In genomic region chr6:21593412-21593926, GRCh38 we compare ENCODE assay signal across 8 cellular contexts. TPM values are rescaled to one million over a fixed set of nuclear protein-coding genes. Genes with fewer than 3 reads are reported as not detected.
A peak's percentile ranks its signal among the peaks of the same experiment; 100 is the strongest.
DNase-seq lines count a peak whose midpoint lies in the region; ATAC-seq and TF ChIP-seq lines count a peak whose summit lies in the region.

SOX4 (plus strand) TSS chr6:21593751; CDS start chr6:21594535, 784 bp downstream.

- intact Hi-C loops in upper lobe of right lung (cut with DNase I): no loop called here

- no peaks in the 10 kb centered on the region for H3K27me3 ChIP-seq in upper lobe of right lung

- peaks cover 31% of the 10 kb centered on the region for H3K4me1 Mint-ChIP-seq in neural crest cell

- peaks cover 3% of the 10 kb centered on the region for H3K27me3 Mint-ChIP-seq in neural crest cell (ENCODE audit: low read depth)

- H3K4me1 ChIP-seq in HEK293 (ENCODE audit: control insufficient read depth, insufficient read depth, low read length) (peaks cover 12% of the 10 kb centered on the region), upper lobe of right lung (peaks cover 2% of the 10 kb centered on the region)

- peak within 1 kb of the TSS in 1 of 2 donors; percentile 55 for H3K27ac Mint-ChIP-seq in activated naive CD4-positive, alpha-beta T cell treated with anti-CD3 and anti-CD28 coated beads, Interleukin-2, amount 50 U/mL, for 72 hours
- peak within 1 kb of the TSS; percentile 98 for H3K27ac Mint-ChIP-seq in neural crest cell (ENCODE audit: unreplicated experiment)

- POLR2A ChIA-PET in HEK293 (lab: Yijun Ruan, JAX) (interaction anchor here (0.6 to 8.8 kb wide), 151 partner anchors 8 to 1388 kb away, joined by 3 to 141 read pairs (median 4); partner anchors contain the start of genes CDKAL1 and E2F3), RWPE1 (lab: Yijun Ruan, JAX; ENCODE audit: low non-redundant PET) (interaction anchor here (0.7 kb wide), 1 partner anchor 674 kb away, joined by 3 read pairs; no protein-coding TSS in a partner anchor)

- H3K27ac ChIP-seq in HEK293 (ENCODE audit: extremely low read depth, low read depth, low read length) (peak within 1 kb of the TSS; percentile 99), RWPE1 (peak within 1 kb of the TSS; percentile 96), upper lobe of right lung (peak within 1 kb of the TSS; percentile 87)

- peak; percentile 56 to 73 for ATAC-seq in activated naive CD4-positive, alpha-beta T cell treated with anti-CD3 and anti-CD28 coated beads, Interleukin-2, amount 50 U/mL, for 72 hours
- ATAC-seq in upper lobe of right lung: peak; percentile 82

- CTCF ChIA-PET in HEK293 (lab: Yijun Ruan, JAX): interaction anchor here (0.5 to 1.3 kb wide), 15 partner anchors 11 to 1142 kb away, joined by 3 to 7 read pairs (median 3); no protein-coding TSS in a partner anchor
- CTCF ChIA-PET in RWPE1 (lab: Yijun Ruan, JAX): interaction anchor here (0.6 kb wide), 1 partner anchor 73 kb away, joined by 3 read pairs; no protein-coding TSS in a partner anchor

- H3K9me3 ChIP-seq in HEK293 (ENCODE audit: control insufficient read depth, insufficient read depth, low read depth, low read length) (no peaks in the 10 kb centered on the region), upper lobe of right lung (no peaks in the 10 kb centered on the region)

- DNase-seq in GM10266 (ENCODE audit: extremely low spot score) (peak; percentile 89), M059J (ENCODE audit: low read depth) (peak; percentile 99), RWPE1 (ENCODE audit: low spot score) (peak; percentile 92), germinal center (ENCODE audit: low spot score) (peak; percentile 92), neural crest cell (ENCODE audit: low read depth, low spot score) (peak; percentile 90), upper lobe of right lung (peak; percentile 92)
- DNase-seq in activated naive CD4-positive, alpha-beta T cell treated with anti-CD3 and anti-CD28 coated beads, Interleukin-2, amount 50 U/mL, for 72 hours (ENCODE audit: low spot score in 2 of 2): peak in 1 of 2 donors; percentile 61

- H3K4me3 ChIP-seq in HEK293 (ENCODE audit: low read depth, low read length) (peak within 1 kb of the TSS; percentile 55), upper lobe of right lung (peak within 1 kb of the TSS; percentile 75)

- TF ChIP-seq CTCF in GM10266 (IDR thresholded peaks at IDR 0.05; ENCODE audit: control insufficient read depth, insufficient read depth, low read depth, missing control alignments): no peak
- TF ChIP-seq CTCF in HEK293 (tag by site-specific recombination; IDR thresholded peaks at IDR 0.05): no peak
- no peak for TF ChIP-seq CTCF in RWPE1 (conservative IDR thresholded peaks at IDR 0.05; ENCODE audit: low read depth)
- TF ChIP-seq CTCF in neural crest cell (conservative IDR thresholded peaks at IDR 0.05): no peak
- no peak for TF ChIP-seq CTCF in upper lobe of right lung (IDR thresholded peaks at IDR 0.05)

- peaks cover 16 to 26% of the 10 kb centered on the region in 2 experiments for H3K36me3 ChIP-seq in HEK293 (ENCODE audit: control insufficient read depth in 2 of 2, insufficient read depth in 1 of 2, low read length in 2 of 2)
- no peaks in the 10 kb centered on the region for H3K36me3 ChIP-seq in upper lobe of right lung

- H3K9me3 Mint-ChIP-seq in activated naive CD4-positive, alpha-beta T cell treated with anti-CD3 and anti-CD28 coated beads, Interleukin-2, amount 50 U/mL, for 72 hours: no peaks in the 10 kb centered on the region
- H3K9me3 Mint-ChIP-seq in neural crest cell: no peaks in the 10 kb centered on the region

- peaks cover 0 to 8% of the 10 kb centered on the region in 2 donors for H3K36me3 Mint-ChIP-seq in activated naive CD4-positive, alpha-beta T cell treated with anti-CD3 and anti-CD28 coated beads, Interleukin-2, amount 50 U/mL, for 72 hours
- H3K36me3 Mint-ChIP-seq in neural crest cell (ENCODE audit: low read depth): peaks cover 18% of the 10 kb centered on the region

- H3K4me3 Mint-ChIP-seq in neural crest cell: peak within 1 kb of the TSS; percentile 95

TF ChIP-seq in HEK293, 187 proteins besides CTCF, POLR2A, EP300 and RAD21 (continues in another document):
- TF ChIP-seq ZNF624 (tag by site-specific recombination; IDR thresholded peaks at IDR 0.05) (no peak), SALL2 (tag by site-specific recombination; IDR thresholded peaks at IDR 0.05; ENCODE audit: borderline replicate concordance) (no peak), ZNF211 (tag by site-specific recombination; IDR thresholded peaks at IDR 0.05; ENCODE audit: low read depth) (no peak), ZFP69B (tag by site-specific recombination; IDR thresholded peaks at IDR 0.05) (peak; percentile 96), ZNF521 (tag by site-specific recombination; IDR thresholded peaks at IDR 0.05) (no peak), ZNF302 (tag by site-specific recombination; IDR thresholded peaks at IDR 0.05; ENCODE audit: low read depth) (no peak), ZBTB8A (tag by site-specific recombination; IDR thresholded peaks at IDR 0.05) (peak; percentile 53; the same call in 1 of the 2 replicates), ZNF785 (tag by site-specific recombination; IDR thresholded peaks at IDR 0.05) (no peak), ZNF555 (tag by site-specific recombination; conservative IDR thresholded peaks at IDR 0.05) (no peak), ZNF549 (tag by site-specific recombination; IDR thresholded peaks at IDR 0.05) (no peak), ZNF670 (tag by site-specific recombination; IDR thresholded peaks at IDR 0.05; ENCODE audit: low read depth) (no peak), ZNF843 (tag by site-specific recombination; IDR thresholded peaks at IDR 0.05) (peak; percentile 39; the same call in 1 of the 2 replicates), ZNF19 (tag by site-specific recombination; IDR thresholded peaks at IDR 0.05; ENCODE audit: low read depth) (no peak), ZNF354C (tag by site-specific recombination; IDR thresholded peaks at IDR 0.05; ENCODE audit: borderline replicate concordance, low read depth) (no peak), ZNF704 (tag by site-specific recombination; IDR thresholded peaks at IDR 0.05) (no peak), ZBTB20 (tag by site-specific recombination; IDR thresholded peaks at IDR 0.05) (peak; percentile 40; the same call in 1 of the 2 replicates), ZSCAN4 (tag by site-specific recombination; IDR thresholded peaks at IDR 0.05) (peak; percentile 95), SP3 (tag by site-specific recombination; IDR thresholded peaks at IDR 0.05) (peak; percentile 26; the same call in 1 of the 2 replicates), ZFP41 (tag by site-specific recombination; IDR thresholded peaks at IDR 0.05; ENCODE audit: borderline replicate concordance) (no peak), MYNN (tag by site-specific recombination; IDR thresholded peaks at IDR 0.05; ENCODE audit: borderline replicate concordance) (no peak), ZNF23 (tag by site-specific recombination; IDR thresholded peaks at IDR 0.05; ENCODE audit: borderline replicate concordance) (no peak)
- TF ChIP-seq, protein P1, sequence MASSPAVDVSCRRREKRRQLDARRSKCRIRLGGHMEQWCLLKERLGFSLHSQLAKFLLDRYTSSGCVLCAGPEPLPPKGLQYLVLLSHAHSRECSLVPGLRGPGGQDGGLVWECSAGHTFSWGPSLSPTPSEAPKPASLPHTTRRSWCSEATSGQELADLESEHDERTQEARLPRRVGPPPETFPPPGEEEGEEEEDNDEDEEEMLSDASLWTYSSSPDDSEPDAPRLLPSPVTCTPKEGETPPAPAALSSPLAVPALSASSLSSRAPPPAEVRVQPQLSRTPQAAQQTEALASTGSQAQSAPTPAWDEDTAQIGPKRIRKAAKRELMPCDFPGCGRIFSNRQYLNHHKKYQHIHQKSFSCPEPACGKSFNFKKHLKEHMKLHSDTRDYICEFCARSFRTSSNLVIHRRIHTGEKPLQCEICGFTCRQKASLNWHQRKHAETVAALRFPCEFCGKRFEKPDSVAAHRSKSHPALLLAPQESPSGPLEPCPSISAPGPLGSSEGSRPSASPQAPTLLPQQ (tag by site-specific recombination; IDR thresholded peaks at IDR 0.05): peak; percentile 99
- TF ChIP-seq, protein P2, sequence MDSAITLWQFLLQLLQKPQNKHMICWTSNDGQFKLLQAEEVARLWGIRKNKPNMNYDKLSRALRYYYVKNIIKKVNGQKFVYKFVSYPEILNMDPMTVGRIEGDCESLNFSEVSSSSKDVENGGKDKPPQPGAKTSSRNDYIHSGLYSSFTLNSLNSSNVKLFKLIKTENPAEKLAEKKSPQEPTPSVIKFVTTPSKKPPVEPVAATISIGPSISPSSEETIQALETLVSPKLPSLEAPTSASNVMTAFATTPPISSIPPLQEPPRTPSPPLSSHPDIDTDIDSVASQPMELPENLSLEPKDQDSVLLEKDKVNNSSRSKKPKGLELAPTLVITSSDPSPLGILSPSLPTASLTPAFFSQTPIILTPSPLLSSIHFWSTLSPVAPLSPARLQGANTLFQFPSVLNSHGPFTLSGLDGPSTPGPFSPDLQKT (IDR thresholded peaks at IDR 0.05; ENCODE audit: borderline replicate concordance, low read depth, low read length): no peak

RNA-seq across cellular contexts. Expression of gene SOX4, which starts in this region (rescaled TPM):
- total RNA-seq in M059J (2014; rRNA removed; shearing (Covaris generic)): 19.3 and 26.3 TPM in 2 replicates
- 1 to 10 TPM in 1 of 2 donors, under 1 TPM in 1; 0.89 to 4.2 TPM for total RNA-seq in activated naive CD4-positive, alpha-beta T cell treated with anti-CD3 and anti-CD28 coated beads, Interleukin-2, amount 50 U/mL, for 72 hours
- total RNA-seq in neural crest cell: 91.4 and 92.7 TPM in 2 replicates
- 20.0 TPM for total RNA-seq in upper lobe of right lung
